In genomic region chr7:75891237-75891636, GRCh38 we compare ENCODE assay signal across 7 cellular contexts. TPM values are rescaled to one million over a fixed set of nuclear protein-coding genes. Genes with fewer than 3 reads are reported as not detected.
DNase-seq lines count a peak whose midpoint lies in the region; ATAC-seq and TF ChIP-seq lines count a peak whose summit lies in the region.
"Not testable (repeated sequence)": the region's sequence is repeated elsewhere in the genome, so short reads cannot be mapped to it uniquely, and the experiment has no call there.

No MANE protein-coding gene starts in this region.

- not testable (repeated sequence) for H2AFZ ChIP-seq in neural progenitor cell (replicated peaks)

- not testable (repeated sequence) for H3K36me3 ChIP-seq in neural progenitor cell

- ATAC-seq in T-helper 17 cell; stimulated activated naive B cell treated with anti-CD40 and anti-IgM and Interleukin-4, amounts not matched to agents 10 μg/mL and 1 μg/mL and 100 μg/mL, for 72 hours (replicated peaks): not testable (repeated sequence)

- not testable (repeated sequence) for H3F3A ChIP-seq in neural progenitor cell (ENCODE audit: low read depth)

- H3K79me2 ChIP-seq in neural progenitor cell (ENCODE audit: low read depth), result not testable (repeated sequence)

- H3K27ac Mint-ChIP-seq in T-helper 17 cell, result peak overlapping the region; percentile 88
- not testable (repeated sequence) for H3K27ac Mint-ChIP-seq in MCF 10A (ENCODE audit: low read depth, unreplicated experiment)
- peak overlapping the region; percentile 74 for H3K27ac Mint-ChIP-seq in neural progenitor cell
- H3K27ac Mint-ChIP-seq in stimulated activated naive B cell treated with anti-CD40 and anti-IgM and Interleukin-4, amounts not matched to agents 10 μg/mL and 1 μg/mL and 100 μg/mL, for 72 hours, result peak overlapping the region; percentile 51

- H3K4me1 ChIP-seq in neural progenitor cell, result not testable (repeated sequence)

- intact Hi-C loops in MCF 10A (cut with micrococcal nuclease), result not testable (repeated sequence)

- DNase-seq in Daoy (ENCODE audit: low read depth) (peak; percentile 10), NCI-H69 (lab: John Stamatoyannopoulos, UW) (peak; percentile 19), epithelial cell of esophagus (ENCODE audit: low read depth) (peak; percentile 33)
- not testable (repeated sequence) for DNase-seq in T-helper 17 cell; MCF 10A (ENCODE audit: unreplicated experiment); neural progenitor cell (ENCODE audit: low spot score); stimulated activated naive B cell treated with anti-CD40 and anti-IgM and Interleukin-4, amounts not matched to agents 10 μg/mL and 1 μg/mL and 100 μg/mL, for 72 hours

- not testable (repeated sequence) for H3K4me3 ChIP-seq in epithelial cell of esophagus (ENCODE audit: low read length); neural progenitor cell

- not testable (repeated sequence) for TF ChIP-seq CTCF in MCF 10A (IDR thresholded peaks at IDR 0.05; ENCODE audit: unreplicated experiment); epithelial cell of esophagus (IDR thresholded peaks at IDR 0.05; ENCODE audit: insufficient read depth, low read depth, low read length, missing control alignments); neural progenitor cell (IDR thresholded peaks at IDR 0.05)

- not testable (repeated sequence) for H3K9me3 ChIP-seq in T-helper 17 cell (ENCODE audit: control insufficient read depth, low read length, poor library complexity, severe bottlenecking); neural progenitor cell (ENCODE audit: low read depth)

- POLR2A ChIA-PET in MCF 10A (lab: Yijun Ruan, JAX), result interaction anchor here (0.7 to 2.8 kb wide), 7 partner anchors 9 to 139 kb away, joined by 3 to 11 read pairs (median 3); partner anchors contain the start of genes POR and RHBDD2

- TSS peak; percentile 4 for BruUV-seq in MCF 10A (replicated peaks; lab: Mats Ljungman, UMichigan)

- CTCF ChIA-PET in MCF 10A (lab: Yijun Ruan, JAX), result not testable (repeated sequence)

- peaks cover 13% of the 10 kb centered on the region for H4K20me1 ChIP-seq in neural progenitor cell (ENCODE audit: low read depth)

- H3K4me2 ChIP-seq in neural progenitor cell, result not testable (repeated sequence)

- not testable (repeated sequence) for H3K9ac ChIP-seq in neural progenitor cell

- not testable (repeated sequence) for H3K9me3 Mint-ChIP-seq in MCF 10A (ENCODE audit: unreplicated experiment); neural progenitor cell; stimulated activated naive B cell treated with anti-CD40 and anti-IgM and Interleukin-4, amounts not matched to agents 10 μg/mL and 1 μg/mL and 100 μg/mL, for 72 hours

- not testable (repeated sequence) for H3K4me3 Mint-ChIP-seq in T-helper 17 cell; MCF 10A (ENCODE audit: unreplicated experiment); neural progenitor cell; stimulated activated naive B cell treated with anti-CD40 and anti-IgM and Interleukin-4, amounts not matched to agents 10 μg/mL and 1 μg/mL and 100 μg/mL, for 72 hours

- not testable (repeated sequence) for H3K27me3 Mint-ChIP-seq in T-helper 17 cell; MCF 10A (ENCODE audit: insufficient read depth, unreplicated experiment); neural progenitor cell (ENCODE audit: insufficient read depth, low read depth); stimulated activated naive B cell treated with anti-CD40 and anti-IgM and Interleukin-4, amounts not matched to agents 10 μg/mL and 1 μg/mL and 100 μg/mL, for 72 hours

- not testable (repeated sequence) for H3K36me3 Mint-ChIP-seq in T-helper 17 cell (ENCODE audit: low read depth)
- H3K36me3 Mint-ChIP-seq in MCF 10A (ENCODE audit: insufficient read depth, unreplicated experiment) (peaks cover 29% of the 10 kb centered on the region), neural progenitor cell (peaks cover 13% of the 10 kb centered on the region)
- peaks cover 13 to 23% of the 10 kb centered on the region in 2 donors for H3K36me3 Mint-ChIP-seq in stimulated activated naive B cell treated with anti-CD40 and anti-IgM and Interleukin-4, amounts not matched to agents 10 μg/mL and 1 μg/mL and 100 μg/mL, for 72 hours

- not testable (repeated sequence) for H3K27me3 ChIP-seq in neural progenitor cell

- H3K4me1 Mint-ChIP-seq in T-helper 17 cell (peaks cover 12% of the 10 kb centered on the region), neural progenitor cell (peaks cover 23% of the 10 kb centered on the region)
- not testable (repeated sequence) for H3K4me1 Mint-ChIP-seq in MCF 10A (ENCODE audit: insufficient read depth, unreplicated experiment)
- peaks cover 8 to 17% of the 10 kb centered on the region in 2 donors for H3K4me1 Mint-ChIP-seq in stimulated activated naive B cell treated with anti-CD40 and anti-IgM and Interleukin-4, amounts not matched to agents 10 μg/mL and 1 μg/mL and 100 μg/mL, for 72 hours

- not testable (repeated sequence) for H3K27ac ChIP-seq in neural progenitor cell

RNA-seq across cellular contexts. Expression of gene RHBDD2, which starts 12.4 kb away (rescaled TPM):
- 17.3 and 24.0 TPM in 2 replicates for total RNA-seq in Daoy (2014; rRNA removed; shearing (Covaris generic))
- total RNA-seq in T-helper 17 cell (100 to 1,000 TPM; 136 to 140 TPM), MCF 10A (2022) (36.1 and 38.6 TPM in 2 replicates), neural progenitor cell (ENCODE audit: low replicate concordance) (15.4 and 52.7 TPM in 2 replicates)

RNA-seq across cellular contexts. Expression of gene POR, which starts 23.7 kb away (rescaled TPM):
- total RNA-seq in Daoy (2014; rRNA removed; shearing (Covaris generic)), result 28.8 and 41.3 TPM in 2 replicates
- 10 to 100 TPM; 48.7 to 51.0 TPM for total RNA-seq in T-helper 17 cell
- 45.1 and 58.0 TPM in 2 replicates for total RNA-seq in MCF 10A (2022)
- total RNA-seq in neural progenitor cell (ENCODE audit: low replicate concordance), result 38.6 and 61.0 TPM in 2 replicates
